In genomic region chr17:7249219-7249618, GRCh38 we compare ENCODE assay signal across 12 cellular contexts. TPM values are rescaled to one million over a fixed set of nuclear protein-coding genes. Genes with fewer than 3 reads are reported as not detected.
DNase-seq lines count a peak whose midpoint lies in the region; ATAC-seq, FAIRE-seq and TF ChIP-seq lines count a peak whose summit lies in the region.
"Had no signal": no experiment of that assay in that cellular context is flagged by ENCODE, and none has a peak within 500 bp of the region (broad histone marks: within the 10 kb centered on the region; RNA-seq: fewer than 3 reads in every experiment).

No MANE protein-coding gene starts in this region.

- peaks cover 8 to 21% (median 17%) of the 10 kb centered on the region in 3 donors for H3K36me3 Mint-ChIP-seq in immature natural killer cell
- H3K36me3 Mint-ChIP-seq in type B pancreatic cell, result peaks cover 22% of the 10 kb centered on the region

- no peak overlapping the region for H3K9ac ChIP-seq in kidney (ENCODE audit: low read length in 2 of 2)

- no peak for FAIRE-seq in kidney (lab: Jason Lieb, UNC)
- FAIRE-seq: D721Med had no signal

- H3K27me3 ChIP-seq in right atrium auricular region, result no peaks in the 10 kb centered on the region
- H3K27me3 ChIP-seq: adrenal gland had no signal

- H3K9me3 ChIP-seq in right atrium auricular region, result no peaks in the 10 kb centered on the region
- H3K9me3 ChIP-seq in kidney (ENCODE audit: control insufficient read depth in 1 of 2, low read length in 2 of 2), result no peaks in the 10 kb centered on the region
- H3K9me3 ChIP-seq: adrenal gland had no signal

- ATAC-seq in Right ventricle myocardium inferior, result no peak

- H3K36me3 ChIP-seq in right atrium auricular region, result peaks cover 30% of the 10 kb centered on the region
- peaks cover 16% of the 10 kb centered on the region in 2 donors for H3K36me3 ChIP-seq in kidney (ENCODE audit: control insufficient read depth in 1 of 2, insufficient read depth in 2 of 2, low read length in 2 of 2)

- TF ChIP-seq CTCF in right atrium auricular region (IDR thresholded peaks at IDR 0.05) (no peak), VCaP (conservative IDR thresholded peaks at IDR 0.05) (no peak), type B pancreatic cell (conservative IDR thresholded peaks at IDR 0.05) (no peak), kidney (IDR thresholded peaks at IDR 0.05; ENCODE audit: borderline replicate concordance, extremely low read depth, insufficient read depth) (no peak)

- peaks cover 0 to 36% of the 10 kb centered on the region in 2 donors for H3K4me1 ChIP-seq in right atrium auricular region
- H3K4me1 ChIP-seq in kidney (ENCODE audit: control insufficient read depth in 1 of 2, insufficient read depth in 1 of 2, low read depth in 1 of 2, low read length in 2 of 2), result peaks cover 19 to 25% of the 10 kb centered on the region in 2 donors

- H3K9me3 Mint-ChIP-seq in immature natural killer cell (no peaks in the 10 kb centered on the region), type B pancreatic cell (no peaks in the 10 kb centered on the region)

- H3K4me3 ChIP-seq in right atrium auricular region (no peak overlapping the region), kidney (ENCODE audit: low read length in 2 of 2) (no peak overlapping the region)

- no peak for DNase-seq in right atrium auricular region (ENCODE audit: low spot score)
- no peak for DNase-seq in Right ventricle myocardium inferior (ENCODE audit: missing footprints)
- no peak for DNase-seq in immature natural killer cell
- no peak for DNase-seq in type B pancreatic cell (ENCODE audit: extremely low spot score, unreplicated experiment)
- DNase-seq in SIG-M5 (lab: John Stamatoyannopoulos, UW), result no peak
- DNase-seq in NCI-H2107 treated with DMSO at 0.1 percent for 48 hours (lab: John Stamatoyannopoulos, UW; ENCODE audit: unreplicated experiment), result no peak
- no peak for DNase-seq in kidney
- DNase-seq: NCI-H774, retina had no signal

- intact Hi-C loops in Right ventricle myocardium inferior (cut with DNase I) (no loop called here), kidney (cut with DNase I) (no loop called here)

- H3K27ac Mint-ChIP-seq in immature natural killer cell (peak overlapping the region in 4 of 6 donors; percentile 46 to 70 (median 52)), type B pancreatic cell (peak overlapping the region; percentile 73)

- H3K27me3 Mint-ChIP-seq in immature natural killer cell (ENCODE audit: low read depth in 3 of 3) (peaks cover 11 to 12% (median 11%) of the 10 kb centered on the region in 3 donors), type B pancreatic cell (no peaks in the 10 kb centered on the region)

- H3K4me3 Mint-ChIP-seq in immature natural killer cell (peak overlapping the region; percentile 40 to 93 (median 67)), type B pancreatic cell (peak overlapping the region; percentile 97)

- H3K27ac ChIP-seq in right atrium auricular region (peak overlapping the region; percentile 45 to 99), VCaP (peak overlapping the region; percentile 91; the same call in 1 of the 2 replicates), kidney (ENCODE audit: low read depth in 2 of 2, low read length in 2 of 2) (no peak overlapping the region)

- H3K4me1 Mint-ChIP-seq in immature natural killer cell (peaks cover 45 to 51% of the 10 kb centered on the region in 2 donors), type B pancreatic cell (ENCODE audit: unreplicated experiment) (peaks cover 37% of the 10 kb centered on the region)

RNA-seq across cellular contexts. Expression of gene CTDNEP1, which starts 2.3 kb away (rescaled TPM):
- total RNA-seq in right atrium auricular region (10 to 100 TPM; 55.0 to 77.2 TPM), Right ventricle myocardium inferior (114 TPM), type B pancreatic cell (ENCODE audit: low replicate concordance) (138 and 154 TPM in 2 replicates), kidney (113 TPM)
- polyA plus RNA-seq in immature natural killer cell (10 to 100 TPM; 33.2 to 61.1 (median 57.8) TPM), kidney (ENCODE audit: insufficient read depth, low read depth, low replicate concordance) (124 TPM)

RNA-seq across cellular contexts. Expression of gene ELP5, which starts 2.8 kb away (rescaled TPM):
- total RNA-seq in right atrium auricular region (10 to 100 TPM; 28.1 to 70.7 TPM), Right ventricle myocardium inferior (72.7 TPM), type B pancreatic cell (ENCODE audit: low replicate concordance) (43.1 and 55.7 TPM in 2 replicates), kidney (41.9 TPM)
- polyA plus RNA-seq in immature natural killer cell (100 to 1,000 TPM in 1 of 3 donors, 10 to 100 TPM in 2; 65.0 to 108 (median 89.0) TPM), kidney (ENCODE audit: insufficient read depth, low read depth, low replicate concordance) (110 TPM)

RNA-seq across cellular contexts. Expression of gene GABARAP, which starts 7.0 kb away (rescaled TPM):
- 100 to 1,000 TPM; 226 to 469 TPM for total RNA-seq in right atrium auricular region
- 444 TPM for total RNA-seq in Right ventricle myocardium inferior
- 100 to 1,000 TPM; 764 to 982 (median 905) TPM for polyA plus RNA-seq in immature natural killer cell
- 478 and 570 TPM in 2 replicates for total RNA-seq in type B pancreatic cell (ENCODE audit: low replicate concordance)
- 477 TPM for total RNA-seq in kidney
- 1,483 TPM for polyA plus RNA-seq in kidney (ENCODE audit: insufficient read depth, low read depth, low replicate concordance)

RNA-seq across cellular contexts. Expression of gene PHF23, which starts 10.0 kb away (rescaled TPM):
- total RNA-seq in right atrium auricular region, result 10 to 100 TPM in 1 of 2 donors, 1 to 10 TPM in 1; 10.0 to 22.4 TPM
- 23.3 TPM for total RNA-seq in Right ventricle myocardium inferior
- 10 to 100 TPM; 11.9 to 41.4 (median 17.7) TPM for polyA plus RNA-seq in immature natural killer cell
- 42.8 and 61.1 TPM in 2 replicates for total RNA-seq in type B pancreatic cell (ENCODE audit: low replicate concordance)
- total RNA-seq in kidney, result 28.1 TPM
- polyA plus RNA-seq in kidney (ENCODE audit: insufficient read depth, low read depth, low replicate concordance), result 48.5 TPM

RNA-seq across cellular contexts. Expression of gene CLDN7, which starts 13.1 kb away (rescaled TPM):
- total RNA-seq in right atrium auricular region, result 1 to 10 TPM in 1 of 2 donors, not detected in 1; 2.3 TPM
- 1.2 TPM for total RNA-seq in Right ventricle myocardium inferior
- polyA plus RNA-seq in immature natural killer cell, result 1 to 10 TPM; 2.5 to 8.7 (median 3.7) TPM
- total RNA-seq in type B pancreatic cell (ENCODE audit: low replicate concordance), result 118 and 284 TPM in 2 replicates
- total RNA-seq in kidney, result 233 TPM
- 119 TPM for polyA plus RNA-seq in kidney (ENCODE audit: insufficient read depth, low read depth, low replicate concordance)

Comparison
In these comparisons a context has a peak if more than half of its experiments do, and no peak if none do; other contexts are left out.
1. H3K27ac ChIP-seq: peak in right atrium auricular region (2 of 2) and VCaP (single experiment); none in kidney (0 of 2).